Comparison of ENCODE assay signal across 12 cellular contexts in the genomic region with DNA sequence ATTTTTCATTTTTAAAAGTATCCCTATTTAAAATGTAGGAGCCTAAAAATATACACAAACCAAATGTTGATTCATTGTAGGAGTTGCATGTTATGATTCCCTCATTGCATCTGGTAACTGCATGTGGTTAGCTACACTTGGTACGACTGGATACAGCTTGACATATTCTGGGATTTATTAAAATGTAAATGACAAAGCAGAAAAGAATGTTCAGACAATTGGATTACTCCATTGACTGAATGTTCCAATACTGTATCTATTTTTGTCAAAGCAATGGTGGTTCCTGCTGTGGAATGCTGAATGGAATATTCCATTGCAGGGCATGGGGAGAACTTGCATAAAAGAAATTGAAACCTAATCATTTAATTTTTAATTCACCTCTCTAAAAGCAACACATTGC. TPM values are rescaled to one million over a fixed set of nuclear protein-coding genes. Genes with fewer than 3 reads are reported as not detected.
DNase-seq lines count a peak whose midpoint lies in the region; ATAC-seq and TF ChIP-seq lines count a peak whose summit lies in the region.
"Had no signal": no experiment of that assay in that cellular context is flagged by ENCODE, and none has a peak within 500 bp of the region (broad histone marks: within the 10 kb centered on the region; RNA-seq: fewer than 3 reads in every experiment).

No MANE protein-coding gene starts in this region.

- H3K27ac ChIP-seq in RWPE2 (ENCODE audit: poor library complexity, severe bottlenecking) (peak overlapping the region; percentile 77), neural cell (ENCODE audit: low read length) (peak overlapping the region; percentile 57)

- no peak overlapping the region for H3K4me2 ChIP-seq in neural cell (ENCODE audit: low read length)

- ATAC-seq in RWPE2 (ENCODE audit: low read depth) (peak; percentile 88), GM21447 (IDR thresholded peaks at IDR 0.05; ENCODE audit: unreplicated experiment) (no peak), GM18861 (IDR thresholded peaks at IDR 0.05; ENCODE audit: unreplicated experiment) (no peak)
- ATAC-seq: activated CD4-positive, CD25-positive, alpha-beta regulatory T cell treated with anti-CD3 and anti-CD28 coated beads, Interleukin-2, amount 50 U/mL, for 24 hours; stimulated activated effector memory CD8-positive, alpha-beta T cell treated with anti-CD3 and anti-CD28 coated beads, Interleukin-12 subunit alpha, Interleukin-12 subunit beta, amount 100 ng/mL, for 72 hours had no signal

- H3K9me3 ChIP-seq in RWPE2 (ENCODE audit: severe bottlenecking) (no peaks in the 10 kb centered on the region), neural cell (ENCODE audit: low read length) (no peaks in the 10 kb centered on the region)

- no peaks in the 10 kb centered on the region for H4K20me1 ChIP-seq in neural cell (ENCODE audit: insufficient read depth)

- H3K9ac ChIP-seq in neural cell (ENCODE audit: low read length), result no peak overlapping the region

- H3K36me3 ChIP-seq in RWPE2 (ENCODE audit: low read depth), result peaks cover 5% of the 10 kb centered on the region
- peaks cover 22% of the 10 kb centered on the region for H3K36me3 ChIP-seq in neural cell (ENCODE audit: insufficient read depth, low read length)

- peaks cover 21% of the 10 kb centered on the region for H3K4me1 ChIP-seq in RWPE2 (ENCODE audit: insufficient read depth, poor library complexity, severe bottlenecking)

- no peak for TF ChIP-seq EP300 in neural cell (conservative IDR thresholded peaks at IDR 0.05; ENCODE audit: poor library complexity, severe bottlenecking)

- TF ChIP-seq CTCF in AG09309 (IDR thresholded peaks at IDR 0.05; ENCODE audit: control insufficient read depth, insufficient read depth, low read depth, low read length, missing control alignments) (no peak), RWPE2 (IDR thresholded peaks at IDR 0.05; ENCODE audit: poor library complexity, severe bottlenecking) (no peak), neural cell (IDR thresholded peaks at IDR 0.05; ENCODE audit: poor library complexity, severe bottlenecking) (no peak)

- no peak for TF ChIP-seq RAD21 in neural cell (conservative IDR thresholded peaks at IDR 0.05)

- DNase-seq in AG09309 (ENCODE audit: low read depth) (peak; percentile 95), RWPE2 (ENCODE audit: low spot score) (no peak), fibroblast of gingiva (ENCODE audit: low read depth) (peak; percentile 97), GOT3 (lab: John Stamatoyannopoulos, UW) (no peak), NCI-H2227 (lab: John Stamatoyannopoulos, UW; ENCODE audit: unreplicated experiment) (no peak)
- DNase-seq: CD4-positive, CD25-positive, alpha-beta regulatory T cell; NCI-H2029 treated with DMSO at 0.1 percent for 48 hours had no signal

- no peaks in the 10 kb centered on the region for H3K9me2 ChIP-seq in neural cell (ENCODE audit: insufficient read depth, low read length)

- peaks cover 14% of the 10 kb centered on the region for H3K79me2 ChIP-seq in neural cell (replicated peaks; ENCODE audit: insufficient read depth, low read length)

- no peak overlapping the region for H2AFZ ChIP-seq in neural cell (ENCODE audit: low read depth, low read length)

- H3K4me3 ChIP-seq in AG09309 (ENCODE audit: control insufficient read depth, low read depth, low read length), result no peak overlapping the region
- no peak overlapping the region for H3K4me3 ChIP-seq in RWPE2 (ENCODE audit: severe bottlenecking)
- H3K4me3 ChIP-seq in neural cell (ENCODE audit: low read length), result peak overlapping the region; percentile 27

- H3K27me3 ChIP-seq in RWPE2 (ENCODE audit: insufficient read depth, poor library complexity, severe bottlenecking) (no peaks in the 10 kb centered on the region), neural cell (ENCODE audit: insufficient read depth, low read depth, low read length) (no peaks in the 10 kb centered on the region)

- no peaks in the 10 kb centered on the region for H3F3A ChIP-seq in neural cell (ENCODE audit: insufficient read depth, low read length, poor library complexity, severe bottlenecking)

TF ChIP-seq in neural cell, 6 proteins besides CTCF, POLR2A, EP300 and RAD21:
- TF ChIP-seq TAF1 (IDR thresholded peaks at IDR 0.05; ENCODE audit: low read depth), result no peak
- TF ChIP-seq, protein P1, sequence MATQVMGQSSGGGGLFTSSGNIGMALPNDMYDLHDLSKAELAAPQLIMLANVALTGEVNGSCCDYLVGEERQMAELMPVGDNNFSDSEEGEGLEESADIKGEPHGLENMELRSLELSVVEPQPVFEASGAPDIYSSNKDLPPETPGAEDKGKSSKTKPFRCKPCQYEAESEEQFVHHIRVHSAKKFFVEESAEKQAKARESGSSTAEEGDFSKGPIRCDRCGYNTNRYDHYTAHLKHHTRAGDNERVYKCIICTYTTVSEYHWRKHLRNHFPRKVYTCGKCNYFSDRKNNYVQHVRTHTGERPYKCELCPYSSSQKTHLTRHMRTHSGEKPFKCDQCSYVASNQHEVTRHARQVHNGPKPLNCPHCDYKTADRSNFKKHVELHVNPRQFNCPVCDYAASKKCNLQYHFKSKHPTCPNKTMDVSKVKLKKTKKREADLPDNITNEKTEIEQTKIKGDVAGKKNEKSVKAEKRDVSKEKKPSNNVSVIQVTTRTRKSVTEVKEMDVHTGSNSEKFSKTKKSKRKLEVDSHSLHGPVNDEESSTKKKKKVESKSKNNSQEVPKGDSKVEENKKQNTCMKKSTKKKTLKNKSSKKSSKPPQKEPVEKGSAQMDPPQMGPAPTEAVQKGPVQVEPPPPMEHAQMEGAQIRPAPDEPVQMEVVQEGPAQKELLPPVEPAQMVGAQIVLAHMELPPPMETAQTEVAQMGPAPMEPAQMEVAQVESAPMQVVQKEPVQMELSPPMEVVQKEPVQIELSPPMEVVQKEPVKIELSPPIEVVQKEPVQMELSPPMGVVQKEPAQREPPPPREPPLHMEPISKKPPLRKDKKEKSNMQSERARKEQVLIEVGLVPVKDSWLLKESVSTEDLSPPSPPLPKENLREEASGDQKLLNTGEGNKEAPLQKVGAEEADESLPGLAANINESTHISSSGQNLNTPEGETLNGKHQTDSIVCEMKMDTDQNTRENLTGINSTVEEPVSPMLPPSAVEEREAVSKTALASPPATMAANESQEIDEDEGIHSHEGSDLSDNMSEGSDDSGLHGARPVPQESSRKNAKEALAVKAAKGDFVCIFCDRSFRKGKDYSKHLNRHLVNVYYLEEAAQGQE (IDR thresholded peaks at IDR 0.05; ENCODE audit: borderline replicate concordance), result no peak
- TF ChIP-seq MXI1 (conservative IDR thresholded peaks at IDR 0.05; ENCODE audit: poor library complexity, severe bottlenecking), result no peak
- no peak for TF ChIP-seq EZH2 (IDR thresholded peaks at IDR 0.05; ENCODE audit: borderline replicate concordance, insufficient read depth, low read length, poor library complexity, severe bottlenecking)
- no peak for TF ChIP-seq SMC3 (conservative IDR thresholded peaks at IDR 0.05; ENCODE audit: poor library complexity)
- TF ChIP-seq POLR2AphosphoS5 (IDR thresholded peaks at IDR 0.05), result no peak

RNA-seq across cellular contexts. Expression of a gene that starts 30.8 kb away (rescaled TPM):
- polyA plus RNA-seq in neural cell, result not detected in 2 replicates
- polyA minus RNA-seq in neural cell, result not detected in 2 replicates
- polyA plus RNA-seq: CD4-positive, CD25-positive, alpha-beta regulatory T cell had no signal

Comparison
In these comparisons a context has a peak if more than half of its experiments do, and no peak if none do; other contexts are left out.
1. DNase-seq: peak in AG09309 (single experiment) and fibroblast of gingiva (single experiment); none in RWPE2 (single experiment), GOT3 (single experiment) and NCI-H2227 (single experiment).